Comparison of ENCODE assay signal across 8 cellular contexts in the genomic region with DNA sequence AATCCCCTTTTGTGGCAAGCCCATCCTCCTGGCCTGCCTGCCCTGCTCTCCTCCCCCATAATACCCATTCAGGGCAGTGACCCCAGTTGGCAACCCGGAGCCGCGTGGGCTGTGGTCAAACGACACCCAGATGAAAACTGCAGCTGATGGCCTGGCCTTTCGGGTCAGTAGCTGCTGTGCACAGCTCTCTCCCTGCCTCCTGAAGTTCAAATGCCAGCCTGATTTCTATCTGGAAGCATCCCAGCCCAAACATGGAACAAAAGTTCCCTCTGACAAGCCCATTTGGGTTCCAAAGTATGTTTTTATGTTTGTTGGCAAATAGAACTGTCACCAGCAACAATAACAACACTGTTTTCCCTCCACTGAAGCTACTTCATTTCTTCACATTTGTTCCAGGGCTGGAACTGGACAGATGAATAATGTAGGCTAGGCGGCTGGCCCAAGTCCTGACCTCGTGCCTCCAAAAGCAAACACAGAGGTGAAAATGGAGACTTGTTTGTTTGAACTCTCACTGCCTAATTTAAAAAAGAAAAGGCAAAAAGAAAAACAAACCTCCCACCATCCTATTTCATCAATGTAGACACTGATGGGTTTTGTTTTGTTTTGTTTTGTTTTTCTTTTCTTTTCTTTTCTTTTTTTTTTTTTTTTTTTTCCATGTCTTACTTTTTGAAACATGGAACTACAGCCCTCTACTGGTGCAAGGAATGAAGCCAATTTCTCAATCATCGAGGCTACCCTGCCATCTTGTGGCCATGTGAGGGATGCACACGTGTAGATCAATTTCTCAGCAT.
DNase-seq lines count a peak whose midpoint lies in the region; ATAC-seq and TF ChIP-seq lines count a peak whose summit lies in the region.

No MANE protein-coding gene starts in this region.

- H3K9ac ChIP-seq in Karpas-422 (ENCODE audit: low read length) = no peak overlapping the region

- H3K9me2 ChIP-seq in Karpas-422 (replicated peaks; ENCODE audit: insufficient read depth, low read length) (no peaks in the 10 kb centered on the region), PC-9 (ENCODE audit: insufficient read depth) (no peaks in the 10 kb centered on the region)

- H3K36me3 Mint-ChIP-seq in natural killer cell = no peaks in the 10 kb centered on the region
- H3K36me3 Mint-ChIP-seq in stimulated activated memory B cell treated with anti-CD40 and anti-IgM and Interleukin-4, amounts not matched to agents 10 μg/mL and 1 μg/mL and 100 μg/mL, for 72 hours = no peaks in the 10 kb centered on the region

- intact Hi-C loops in PC-9 (cut with micrococcal nuclease; ENCODE audit: unreplicated experiment) (loop anchor here (1.0 to 5.0 kb wide), 14 partner anchors 27 to 945 kb away; partner anchors contain the start of gene AKT3), esophagus muscularis mucosa (cut with DNase I) (loop anchor here (2.0 to 10.0 kb wide), 5 partner anchors 182 to 928 kb away; partner anchors contain the start of genes ADSS2 and AKT3), natural killer cell (cut with micrococcal nuclease) (loop anchor here (1.0 to 10.0 kb wide), 4 partner anchors 228 to 928 kb away; no protein-coding TSS in a partner anchor)

- BruUV-seq in PC-9 (replicated peaks; lab: Mats Ljungman, UMichigan) = no TSS peak

- no peak for TF ChIP-seq EP300 in esophagus muscularis mucosa (IDR thresholded peaks at IDR 0.05)

- H3K9me3 ChIP-seq in Karpas-422 (ENCODE audit: low read length) (no peaks in the 10 kb centered on the region), PC-9 (ENCODE audit: insufficient read depth, low read depth) (peaks cover 7% of the 10 kb centered on the region; the same call in 1 of the 2 replicates), esophagus muscularis mucosa (peaks cover 0 to 8% (median 4%) of the 10 kb centered on the region in 4 donors)

- H3F3A ChIP-seq in PC-9 (ENCODE audit: insufficient read depth, low read depth) = peaks cover 16% of the 10 kb centered on the region; the same call in 1 of the 2 replicates

- peaks cover 0 to 4% of the 10 kb centered on the region in 2 donors for H3K27me3 Mint-ChIP-seq in natural killer cell (ENCODE audit: low read depth in 2 of 2)
- H3K27me3 Mint-ChIP-seq in stimulated activated memory B cell treated with anti-CD40 and anti-IgM and Interleukin-4, amounts not matched to agents 10 μg/mL and 1 μg/mL and 100 μg/mL, for 72 hours = no peaks in the 10 kb centered on the region

- H3K36me3 ChIP-seq in Karpas-422 (ENCODE audit: insufficient read depth, low read length) (no peaks in the 10 kb centered on the region), PC-9 (ENCODE audit: low read depth) (no peaks in the 10 kb centered on the region), esophagus muscularis mucosa (no peaks in the 10 kb centered on the region)

- no peak overlapping the region for H3K4me3 Mint-ChIP-seq in natural killer cell
- H3K4me3 Mint-ChIP-seq in stimulated activated memory B cell treated with anti-CD40 and anti-IgM and Interleukin-4, amounts not matched to agents 10 μg/mL and 1 μg/mL and 100 μg/mL, for 72 hours = no peak overlapping the region

- H3K9me3 Mint-ChIP-seq in natural killer cell = peaks cover 0 to 5% of the 10 kb centered on the region in 2 donors
- H3K9me3 Mint-ChIP-seq in stimulated activated memory B cell treated with anti-CD40 and anti-IgM and Interleukin-4, amounts not matched to agents 10 μg/mL and 1 μg/mL and 100 μg/mL, for 72 hours = peaks cover 9% of the 10 kb centered on the region

- H3K4me2 ChIP-seq in Karpas-422 (ENCODE audit: low read depth, low read length, poor library complexity, severe bottlenecking) (no peak overlapping the region), PC-9 (peak overlapping the region; percentile 23)

- H3K79me2 ChIP-seq in Karpas-422 (ENCODE audit: low read length) (no peaks in the 10 kb centered on the region), PC-9 (ENCODE audit: low read depth) (no peaks in the 10 kb centered on the region)

- POLR2A ChIA-PET in PC-9 (lab: Charles Lee; ENCODE audit: unreplicated experiment) = interaction anchor here (0.6 kb wide), 2 partner anchors 480 to 982 kb away, joined by 3 to 5 read pairs; no protein-coding TSS in a partner anchor

- H3K4me1 ChIP-seq in Karpas-422 (ENCODE audit: low read length) (no peaks in the 10 kb centered on the region), PC-9 (replicated peaks; ENCODE audit: insufficient read depth) (peaks cover 25% of the 10 kb centered on the region), esophagus muscularis mucosa (peaks cover 0 to 25% (median 23%) of the 10 kb centered on the region in 4 donors)

- ATAC-seq in GM21576 (IDR thresholded peaks at IDR 0.05; ENCODE audit: unreplicated experiment) = peak; percentile 79
- peak; percentile 94 to 100 (median 99) for ATAC-seq in natural killer cell
- peak; percentile 81 for ATAC-seq in stimulated activated memory B cell treated with anti-CD40 and anti-IgM and Interleukin-4, amounts not matched to agents 10 μg/mL and 1 μg/mL and 100 μg/mL, for 72 hours

- in situ Hi-C loops in Caki2 (cut with HindIII; ENCODE audit: low pct_unique_long_range_greater_than_20kb, low sequenced_read_pairs) = no loop called here

- peaks cover 6 to 30% of the 10 kb centered on the region in 2 donors for H3K4me1 Mint-ChIP-seq in natural killer cell
- H3K4me1 Mint-ChIP-seq in stimulated activated memory B cell treated with anti-CD40 and anti-IgM and Interleukin-4, amounts not matched to agents 10 μg/mL and 1 μg/mL and 100 μg/mL, for 72 hours = no peaks in the 10 kb centered on the region

- peak overlapping the region in 1 of 2 donors; percentile 4 for H3K27ac Mint-ChIP-seq in natural killer cell
- no peak overlapping the region for H3K27ac Mint-ChIP-seq in stimulated activated memory B cell treated with anti-CD40 and anti-IgM and Interleukin-4, amounts not matched to agents 10 μg/mL and 1 μg/mL and 100 μg/mL, for 72 hours

- no peak overlapping the region for H2AFZ ChIP-seq in Karpas-422 (ENCODE audit: low read length)
- H2AFZ ChIP-seq in PC-9 = no peak overlapping the region; the same call in 1 of the 2 replicates

- no peaks in the 10 kb centered on the region for H4K20me1 ChIP-seq in Karpas-422 (ENCODE audit: insufficient read depth, low read depth, low read length)
- H4K20me1 ChIP-seq in PC-9 (ENCODE audit: insufficient read depth) = no peaks in the 10 kb centered on the region

- TF ChIP-seq CTCF in PC-9 (conservative IDR thresholded peaks at IDR 0.05) (peak; percentile 98), esophagus muscularis mucosa (IDR thresholded peaks at IDR 0.05) (peak; percentile 88 to 96 (median 93)), natural killer cell (IDR thresholded peaks at IDR 0.05) (peak; percentile 99)

- no peak for TF ChIP-seq POLR2A in esophagus muscularis mucosa (IDR thresholded peaks at IDR 0.05; ENCODE audit: low read depth)

- 36% methylated on average over 6 of the region's 9 CpGs for WGBS in esophagus muscularis mucosa

- CTCF ChIA-PET in PC-9 (lab: Charles Lee) = interaction anchor here (0.7 to 0.8 kb wide), 3 partner anchors 39 to 224 kb away, joined by 3 to 8 read pairs (median 4); no protein-coding TSS in a partner anchor

- H3K27me3 ChIP-seq in Karpas-422 (ENCODE audit: low read length) (no peaks in the 10 kb centered on the region), PC-9 (ENCODE audit: insufficient read depth, low read depth) (no peaks in the 10 kb centered on the region), esophagus muscularis mucosa (no peaks in the 10 kb centered on the region)

- no peak overlapping the region for H3K4me3 ChIP-seq in Karpas-422 (ENCODE audit: low read length)
- no peak overlapping the region for H3K4me3 ChIP-seq in PC-9
- H3K4me3 ChIP-seq in esophagus muscularis mucosa = no peak overlapping the region

- H3K27ac ChIP-seq in Karpas-422 (ENCODE audit: low read length) = no peak overlapping the region
- H3K27ac ChIP-seq in PC-9 = peak overlapping the region; percentile 14; the same call in 1 of the 2 replicates
- peak overlapping the region; percentile 64 to 74 (median 72) for H3K27ac ChIP-seq in esophagus muscularis mucosa (replicated peaks in 1 of 4)

- peak; percentile 84 for DNase-seq in Caki2 (ENCODE audit: low read depth)
- DNase-seq in Karpas-422 = peak; percentile 86
- DNase-seq in PC-9 = peak; percentile 70 to 77
- peak; percentile 72 for DNase-seq in activated T-cell treated with anti-CD3 and anti-CD28 coated beads, Interleukin-2, amount 50 U/mL, for 1 hour
- DNase-seq in esophagus muscularis mucosa (ENCODE audit: extremely low spot score) = no peak
- peak; percentile 61 for DNase-seq in natural killer cell
